ENCODE assay signal across 18 cellular contexts in the genomic region with DNA sequence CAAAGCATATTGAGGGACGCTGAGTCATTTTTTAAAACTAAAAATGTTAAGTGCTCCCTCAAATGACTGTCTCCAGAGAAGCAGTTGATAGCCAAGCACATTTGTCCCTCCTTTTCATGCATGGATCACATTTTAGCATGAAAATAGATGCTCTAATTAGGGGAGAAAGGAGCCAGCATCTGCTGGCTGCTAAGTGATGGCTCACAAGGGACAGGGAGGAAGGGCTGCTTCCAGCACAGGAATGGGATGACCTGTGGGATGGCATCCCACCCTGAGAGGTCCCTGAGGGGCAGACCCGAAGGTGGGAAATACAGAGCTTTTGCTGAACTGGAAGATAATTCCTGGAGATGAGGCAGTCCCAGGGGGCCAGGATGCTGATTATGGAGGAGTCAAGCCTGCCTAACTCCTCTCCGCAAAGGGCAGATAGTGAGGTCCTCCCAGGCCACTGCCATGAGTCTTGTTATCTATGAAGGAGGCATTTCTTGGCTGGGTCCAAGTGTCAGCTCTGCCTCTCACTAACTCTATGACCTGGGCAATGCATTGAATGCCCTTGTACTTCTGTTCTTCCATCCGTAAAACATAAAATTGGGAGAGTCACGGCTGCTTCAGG.
DNase-seq lines count a peak whose midpoint lies in the region; ATAC-seq and TF ChIP-seq lines count a peak whose summit lies in the region.
"Had no signal": no experiment of that assay in that cellular context is flagged by ENCODE, and none has a peak within 500 bp of the region (broad histone marks: within the 10 kb centered on the region; RNA-seq: fewer than 3 reads in every experiment).

No MANE protein-coding gene starts in this region.

- peak overlapping the region; percentile 62 for H2AFZ ChIP-seq in Loucy (ENCODE audit: low read length)

- DNase-seq in HAP-1 (ENCODE audit: low spot score in 2 of 2) (peak; percentile 44 to 59), glutamatergic neuron (peak; percentile 45), retina (peak; percentile 6), kidney glomerular epithelial cell (lab: John Stamatoyannopoulos, UW) (no peak), SKM-1 (lab: John Stamatoyannopoulos, UW; ENCODE audit: unreplicated experiment) (no peak)
- DNase-seq: Calu3; CD4-positive, alpha-beta T cell; DMS79 treated with DMSO at 0.1 percent for 48 hours; GDM1; NCI-H1436 treated with DMSO at 0.1 percent for 48 hours; NCI-H2107; NCI-H446; SHP77 had no signal

- H3K4me1 ChIP-seq in HAP-1 (peaks cover 14% of the 10 kb centered on the region), Loucy (ENCODE audit: insufficient read depth, low read length, poor library complexity, severe bottlenecking) (peaks cover 12% of the 10 kb centered on the region)

- no peaks in the 10 kb centered on the region for H3K36me3 Mint-ChIP-seq in glutamatergic neuron (ENCODE audit: unreplicated experiment)
- H3K36me3 Mint-ChIP-seq: IgD-negative memory B cell had no signal

- no peaks in the 10 kb centered on the region for H3K9me3 ChIP-seq in HAP-1
- H3K9me3 ChIP-seq in Loucy (ENCODE audit: insufficient read depth, low read depth, low read length), result no peaks in the 10 kb centered on the region

- peak overlapping the region; percentile 18 for H3K27ac Mint-ChIP-seq in glutamatergic neuron (ENCODE audit: unreplicated experiment)
- H3K27ac Mint-ChIP-seq: B cell; CD4-positive, alpha-beta T cell; IgD-negative memory B cell had no signal

- no peaks in the 10 kb centered on the region for H3K9me2 ChIP-seq in Loucy (replicated peaks; ENCODE audit: low read depth, low read length)

- H3K9me3 Mint-ChIP-seq in glutamatergic neuron (ENCODE audit: unreplicated experiment), result peaks cover 1% of the 10 kb centered on the region
- H3K9me3 Mint-ChIP-seq: CD4-positive, alpha-beta T cell; IgD-negative memory B cell had no signal

- H4K20me1 ChIP-seq in Loucy (ENCODE audit: insufficient read depth, low read length, poor library complexity, severe bottlenecking), result no peaks in the 10 kb centered on the region

- TF ChIP-seq CTCF in Loucy (conservative IDR thresholded peaks at IDR 0.05; ENCODE audit: low read length), result no peak
- no peak for TF ChIP-seq CTCF in glutamatergic neuron (IDR thresholded peaks at IDR 0.05; ENCODE audit: partially characterized antibody, unreplicated experiment)

- no peak overlapping the region for H3K4me3 Mint-ChIP-seq in glutamatergic neuron (ENCODE audit: unreplicated experiment)
- H3K4me3 Mint-ChIP-seq: B cell; CD4-positive, alpha-beta T cell; IgD-negative memory B cell had no signal

- no peaks in the 10 kb centered on the region for H3K36me3 ChIP-seq in HAP-1 (replicated peaks)
- no peaks in the 10 kb centered on the region for H3K36me3 ChIP-seq in Loucy (ENCODE audit: insufficient read depth, low read length)

- H3K4me1 Mint-ChIP-seq in glutamatergic neuron (ENCODE audit: low read depth, unreplicated experiment), result peaks cover 12% of the 10 kb centered on the region
- H3K4me1 Mint-ChIP-seq: B cell, IgD-negative memory B cell had no signal

- peak overlapping the region; percentile 17 for H3K4me2 ChIP-seq in Loucy (ENCODE audit: low read depth, low read length, poor library complexity, severe bottlenecking)

- in situ Hi-C loops in HAP-1 (cut with MboI; ENCODE audit: low sequenced_read_pairs), result no loop called here

- no peak for ATAC-seq in HG03354 (IDR thresholded peaks at IDR 0.05; ENCODE audit: poor library complexity, severe bottlenecking, unreplicated experiment)
- ATAC-seq: SK-N-SH treated with all-trans-retinoic acid at 6 μM for 48 hours had no signal

- no peak overlapping the region for H3K9ac ChIP-seq in Loucy (ENCODE audit: low read depth, low read length, poor library complexity, severe bottlenecking)

- no peaks in the 10 kb centered on the region for H3K27me3 ChIP-seq in HAP-1 (ENCODE audit: low read depth)
- no peaks in the 10 kb centered on the region for H3K27me3 ChIP-seq in Loucy (ENCODE audit: insufficient read depth, low read length, poor library complexity, severe bottlenecking)

- H3K27me3 Mint-ChIP-seq in glutamatergic neuron (ENCODE audit: unreplicated experiment), result peaks cover 7% of the 10 kb centered on the region

- H3F3A ChIP-seq in Loucy (ENCODE audit: low read depth), result no peaks in the 10 kb centered on the region

- no peaks in the 10 kb centered on the region for H3K79me2 ChIP-seq in Loucy (ENCODE audit: insufficient read depth, low read length)

- H3K4me3 ChIP-seq in HAP-1, result no peak overlapping the region
- H3K4me3 ChIP-seq in Loucy (ENCODE audit: low read length, poor library complexity, severe bottlenecking), result no peak overlapping the region

Comparison
In these comparisons a context has a peak if more than half of its experiments do, and no peak if none do; other contexts are left out.
1. DNase-seq: peak in HAP-1 (2 of 2), glutamatergic neuron (single experiment) and retina (single experiment); none in kidney glomerular epithelial cell (single experiment) and SKM-1 (single experiment).